In the genomic region with DNA sequence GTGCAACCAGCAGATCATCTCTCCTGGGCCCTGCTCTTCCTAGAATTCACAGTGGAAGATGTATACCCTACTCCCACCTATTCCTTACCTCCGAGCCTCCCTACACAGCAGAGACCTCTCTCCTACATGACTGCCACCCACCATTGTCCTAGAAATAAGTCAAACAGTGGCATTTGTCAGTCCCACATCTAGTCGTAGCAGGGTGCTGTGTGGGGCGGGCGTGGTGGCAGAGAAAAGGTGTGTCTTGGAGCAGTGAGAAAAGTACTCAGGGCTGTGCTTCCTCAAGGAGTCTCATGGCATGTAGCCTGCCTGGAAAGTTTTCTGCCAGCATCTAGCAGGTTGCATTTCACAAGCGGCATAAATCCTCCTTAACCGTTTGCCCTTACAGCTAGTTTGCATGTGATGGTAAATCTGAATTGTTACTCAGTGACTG, we compare ENCODE assay signal across 25 cellular contexts. TPM values are rescaled to one million over a fixed set of nuclear protein-coding genes. Genes with fewer than 3 reads are reported as not detected.
DNase-seq lines count a peak whose midpoint lies in the region; ATAC-seq and TF ChIP-seq lines count a peak whose summit lies in the region.
"Had no signal": no experiment of that assay in that cellular context is flagged by ENCODE, and none has a peak within 500 bp of the region (broad histone marks: within the 10 kb centered on the region; RNA-seq: fewer than 3 reads in every experiment).

No MANE protein-coding gene starts in this region.

- H3K4me1 ChIP-seq in right cardiac atrium (ENCODE audit: control insufficient read depth, insufficient read depth, low read length) (no peaks in the 10 kb centered on the region), neutrophil (ENCODE audit: control insufficient read depth in 1 of 2, insufficient read depth in 1 of 2, low read depth in 1 of 2, low read length in 1 of 2) (peaks cover 38 to 54% of the 10 kb centered on the region in 2 experiments)

- peak overlapping the region; percentile 89 for H3K27ac Mint-ChIP-seq in type B pancreatic cell
- H3K27ac Mint-ChIP-seq: naive thymus-derived CD8-positive, alpha-beta T cell had no signal

- H3K36me3 Mint-ChIP-seq in type B pancreatic cell = peaks cover 10% of the 10 kb centered on the region

- peaks cover 20% of the 10 kb centered on the region for H3K4me1 Mint-ChIP-seq in type B pancreatic cell (ENCODE audit: unreplicated experiment)

- no peaks in the 10 kb centered on the region for H3K27me3 Mint-ChIP-seq in type B pancreatic cell

- no peak overlapping the region for H3K27ac ChIP-seq in right cardiac atrium (ENCODE audit: low read length)
- H3K27ac ChIP-seq in neutrophil = peak overlapping the region; percentile 49
- H3K27ac ChIP-seq: cardiac muscle cell, parathyroid adenoma had no signal

- no peaks in the 10 kb centered on the region for H3K9me3 Mint-ChIP-seq in type B pancreatic cell

- peaks cover 11% of the 10 kb centered on the region for H3K36me3 ChIP-seq in neutrophil
- H3K36me3 ChIP-seq: cardiac muscle cell had no signal

- H3K4me3 Mint-ChIP-seq in type B pancreatic cell = peak overlapping the region; percentile 48
- H3K4me3 Mint-ChIP-seq: naive thymus-derived CD8-positive, alpha-beta T cell had no signal

- H3K27me3 ChIP-seq in right cardiac atrium (ENCODE audit: control insufficient read depth, insufficient read depth) (no peaks in the 10 kb centered on the region), neutrophil (no peaks in the 10 kb centered on the region)
- H3K27me3 ChIP-seq: cardiac muscle cell, spleen had no signal

- DNase-seq in cardiac septum (ENCODE audit: low spot score) = peak; percentile 33
- DNase-seq in right cardiac atrium = no peak
- peak; percentile 40 for DNase-seq in epithelial cell of esophagus (ENCODE audit: low read depth)
- no peak for DNase-seq in type B pancreatic cell (ENCODE audit: extremely low spot score, unreplicated experiment)
- DNase-seq in cerebellum (ENCODE audit: low spot score) = no peak
- no peak for DNase-seq in glomerular visceral epithelial cell (ENCODE audit: extremely low spot score)
- DNase-seq in NCI-H1092 (lab: John Stamatoyannopoulos, UW) = no peak
- DNase-seq: activated CD4-positive, alpha-beta T cell treated with anti-CD3 and anti-CD28 coated beads, Interleukin-2, amount 50 U/mL, for 4 hours; activated CD8-positive, alpha-beta memory T cell treated with anti-CD3 and anti-CD28 coated beads, Interleukin-2, amount 50 U/mL, for 48 hours; activated gamma-delta T cell; amygdala; kidney glomerular epithelial cell; mesendoderm; naive thymus-derived CD8-positive, alpha-beta T cell; NCI-H187; NCI-H2227 treated with DMSO at 0.1 percent for 48 hours; NCI-H82; spleen; stimulated activated CD4-positive, alpha-beta T cell treated with anti-CD3 and anti-CD28 coated beads, Interleukin-4, amount 100 ng/mL, for 24 hours; T-helper 2 cell had no signal

- intact Hi-C loops in cardiac septum (cut with DNase I) (no loop called here), right cardiac atrium (cut with DNase I) (no loop called here)

- no peak overlapping the region for H3K4me3 ChIP-seq in right cardiac atrium (ENCODE audit: low read length)
- H3K4me3 ChIP-seq in epithelial cell of esophagus (ENCODE audit: low read length) = no peak overlapping the region
- no peak overlapping the region for H3K4me3 ChIP-seq in neutrophil (ENCODE audit: low read depth in 1 of 2, low read length in 1 of 2)
- H3K4me3 ChIP-seq: cardiac muscle cell, K562, spleen had no signal

- H3K9me3 ChIP-seq in right cardiac atrium (ENCODE audit: control insufficient read depth, low read length) (no peaks in the 10 kb centered on the region), neutrophil (no peaks in the 10 kb centered on the region)

- WGBS in right cardiac atrium = 86% methylated on average over 6 of the region's 6 CpGs

- no peak for ATAC-seq in right cardiac atrium
- ATAC-seq: K562; naive thymus-derived CD8-positive, alpha-beta T cell had no signal

- TF ChIP-seq CTCF in epithelial cell of esophagus (IDR thresholded peaks at IDR 0.05; ENCODE audit: insufficient read depth, low read depth, low read length, missing control alignments) (no peak), neutrophil (IDR thresholded peaks at IDR 0.05) (no peak), type B pancreatic cell (conservative IDR thresholded peaks at IDR 0.05) (no peak)

RNA-seq across cellular contexts. Expression of gene PTGIS, which starts 59.4 kb away (rescaled TPM):
- 37.6 TPM for total RNA-seq in cardiac septum
- total RNA-seq in right cardiac atrium = 10 to 100 TPM; 51.7 to 98.4 (median 66.3) TPM
- 19.9 TPM for polyA plus RNA-seq in right cardiac atrium
- 4.6 and 33.3 TPM in 2 replicates for total RNA-seq in type B pancreatic cell (ENCODE audit: low replicate concordance)
- 9.7 TPM for total RNA-seq in cerebellum
- total RNA-seq: epithelial cell of proximal tubule; K562; naive thymus-derived CD8-positive, alpha-beta T cell had no signal
- polyA plus RNA-seq: K562; naive thymus-derived CD8-positive, alpha-beta T cell had no signal

Comparison
In these comparisons a context has a peak if more than half of its experiments do, and no peak if none do; other contexts are left out.
1. DNase-seq: peak in cardiac septum (single experiment) and epithelial cell of esophagus (single experiment); none in right cardiac atrium (0 of 3), type B pancreatic cell (single experiment), cerebellum (single experiment), glomerular visceral epithelial cell (single experiment) and NCI-H1092 (single experiment).